ENCODE assay signal across 1 cellular context in the genomic region with DNA sequence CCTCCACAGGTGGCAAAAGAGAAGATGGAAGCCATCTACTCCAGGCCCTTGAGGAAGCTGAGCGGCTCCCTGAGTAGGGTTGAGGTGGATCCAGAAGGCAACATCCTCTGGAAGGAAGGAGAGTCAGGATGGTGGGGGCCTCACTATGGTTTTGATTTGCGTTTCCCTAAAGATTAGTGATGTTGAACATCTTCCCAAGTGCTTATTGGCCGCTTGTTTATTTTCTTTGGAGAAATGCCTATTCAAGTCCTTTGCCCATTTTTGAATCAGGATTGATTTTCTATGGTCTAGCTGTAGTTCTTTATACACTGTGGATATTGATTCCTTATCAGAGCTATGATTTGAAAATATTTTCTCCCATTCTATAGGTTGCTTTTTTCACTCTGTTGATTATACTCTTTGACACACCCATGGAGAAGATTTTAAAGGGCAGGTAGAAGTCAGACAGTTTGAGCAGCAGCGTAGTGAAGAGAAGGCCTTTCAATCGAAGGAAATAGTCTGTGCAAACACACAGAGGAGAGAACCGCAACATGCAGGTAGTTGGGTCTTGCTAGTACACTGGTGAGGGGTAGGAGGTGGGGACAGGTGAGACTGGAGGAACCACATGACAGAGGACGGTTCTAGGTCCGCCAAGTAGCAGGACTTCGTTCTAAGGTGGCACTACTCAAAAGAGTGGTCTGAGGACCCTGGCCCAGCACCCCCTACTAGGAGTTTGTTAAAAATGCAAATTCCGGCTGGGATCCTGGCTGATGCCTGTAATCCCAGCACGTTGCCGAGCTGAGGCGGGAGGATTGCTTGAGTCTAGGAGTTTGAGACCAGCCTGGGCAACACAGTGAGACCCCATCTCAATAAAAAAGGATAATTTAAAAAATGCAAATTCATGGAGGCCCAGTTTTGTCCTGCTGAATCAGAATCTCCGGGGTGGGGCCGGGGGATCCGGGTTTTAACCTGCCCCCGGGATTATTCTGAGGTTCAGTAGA.
TF ChIP-seq lines count a peak whose summit lies in the region.

No MANE protein-coding gene starts in this region.

TF ChIP-seq in K562, 482 proteins besides CTCF, POLR2A, EP300 and RAD21 (continued from another document and continues in another):
- TF ChIP-seq, protein P1, sequence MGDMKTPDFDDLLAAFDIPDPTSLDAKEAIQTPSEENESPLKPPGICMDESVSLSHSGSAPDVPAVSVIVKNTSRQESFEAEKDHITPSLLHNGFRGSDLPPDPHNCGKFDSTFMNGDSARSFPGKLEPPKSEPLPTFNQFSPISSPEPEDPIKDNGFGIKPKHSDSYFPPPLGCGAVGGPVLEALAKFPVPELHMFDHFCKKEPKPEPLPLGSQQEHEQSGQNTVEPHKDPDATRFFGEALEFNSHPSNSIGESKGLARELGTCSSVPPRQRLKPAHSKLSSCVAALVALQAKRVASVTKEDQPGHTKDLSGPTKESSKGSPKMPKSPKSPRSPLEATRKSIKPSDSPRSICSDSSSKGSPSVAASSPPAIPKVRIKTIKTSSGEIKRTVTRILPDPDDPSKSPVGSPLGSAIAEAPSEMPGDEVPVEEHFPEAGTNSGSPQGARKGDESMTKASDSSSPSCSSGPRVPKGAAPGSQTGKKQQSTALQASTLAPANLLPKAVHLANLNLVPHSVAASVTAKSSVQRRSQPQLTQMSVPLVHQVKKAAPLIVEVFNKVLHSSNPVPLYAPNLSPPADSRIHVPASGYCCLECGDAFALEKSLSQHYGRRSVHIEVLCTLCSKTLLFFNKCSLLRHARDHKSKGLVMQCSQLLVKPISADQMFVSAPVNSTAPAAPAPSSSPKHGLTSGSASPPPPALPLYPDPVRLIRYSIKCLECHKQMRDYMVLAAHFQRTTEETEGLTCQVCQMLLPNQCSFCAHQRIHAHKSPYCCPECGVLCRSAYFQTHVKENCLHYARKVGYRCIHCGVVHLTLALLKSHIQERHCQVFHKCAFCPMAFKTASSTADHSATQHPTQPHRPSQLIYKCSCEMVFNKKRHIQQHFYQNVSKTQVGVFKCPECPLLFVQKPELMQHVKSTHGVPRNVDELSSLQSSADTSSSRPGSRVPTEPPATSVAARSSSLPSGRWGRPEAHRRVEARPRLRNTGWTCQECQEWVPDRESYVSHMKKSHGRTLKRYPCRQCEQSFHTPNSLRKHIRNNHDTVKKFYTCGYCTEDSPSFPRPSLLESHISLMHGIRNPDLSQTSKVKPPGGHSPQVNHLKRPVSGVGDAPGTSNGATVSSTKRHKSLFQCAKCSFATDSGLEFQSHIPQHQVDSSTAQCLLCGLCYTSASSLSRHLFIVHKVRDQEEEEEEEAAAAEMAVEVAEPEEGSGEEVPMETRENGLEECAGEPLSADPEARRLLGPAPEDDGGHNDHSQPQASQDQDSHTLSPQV (IDR thresholded peaks at IDR 0.05), result 0 out of 2 replicates have a peak, but pooled peaks have one; percentile 26
- no peak for TF ChIP-seq KAT8 (IDR thresholded peaks at IDR 0.05; ENCODE audit: low read depth)
- TF ChIP-seq BRD9 (IDR thresholded peaks at IDR 0.05; ENCODE audit: low read depth, partially characterized antibody), result no peak
- no peak for TF ChIP-seq MTA1 (IDR thresholded peaks at IDR 0.05; ENCODE audit: borderline replicate concordance)
- peak; percentile 36; the same call in 1 of the 2 replicates for TF ChIP-seq ZNF766 (CRISPR knock-in tag; conservative IDR thresholded peaks at IDR 0.05)
- peak; percentile 37; the same call in 1 of the 2 replicates for TF ChIP-seq ZEB2 (IDR thresholded peaks at IDR 0.05)
- TF ChIP-seq RAD51 (IDR thresholded peaks at IDR 0.05; ENCODE audit: borderline replicate concordance, low read depth), result no peak
- TF ChIP-seq, protein P2, sequence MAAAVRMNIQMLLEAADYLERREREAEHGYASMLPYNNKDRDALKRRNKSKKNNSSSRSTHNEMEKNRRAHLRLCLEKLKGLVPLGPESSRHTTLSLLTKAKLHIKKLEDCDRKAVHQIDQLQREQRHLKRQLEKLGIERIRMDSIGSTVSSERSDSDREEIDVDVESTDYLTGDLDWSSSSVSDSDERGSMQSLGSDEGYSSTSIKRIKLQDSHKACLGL (CRISPR knock-in tag; IDR thresholded peaks at IDR 0.05; ENCODE audit: borderline replicate concordance, poor library complexity, severe bottlenecking), result no peak
- TF ChIP-seq ESRRA (IDR thresholded peaks at IDR 0.05; ENCODE audit: borderline replicate concordance, low read depth), result no peak
- no peak for TF ChIP-seq DACH1 (IDR thresholded peaks at IDR 0.05; ENCODE audit: partially characterized antibody)
- TF ChIP-seq, protein P3, sequence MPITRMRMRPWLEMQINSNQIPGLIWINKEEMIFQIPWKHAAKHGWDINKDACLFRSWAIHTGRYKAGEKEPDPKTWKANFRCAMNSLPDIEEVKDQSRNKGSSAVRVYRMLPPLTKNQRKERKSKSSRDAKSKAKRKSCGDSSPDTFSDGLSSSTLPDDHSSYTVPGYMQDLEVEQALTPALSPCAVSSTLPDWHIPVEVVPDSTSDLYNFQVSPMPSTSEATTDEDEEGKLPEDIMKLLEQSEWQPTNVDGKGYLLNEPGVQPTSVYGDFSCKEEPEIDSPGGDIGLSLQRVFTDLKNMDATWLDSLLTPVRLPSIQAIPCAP (CRISPR knock-in tag; IDR thresholded peaks at IDR 0.05; ENCODE audit: borderline replicate concordance), result no peak
- TF ChIP-seq BRD4 (IDR thresholded peaks at IDR 0.05), result no peak; the same call in 1 of the 2 replicates
- TF ChIP-seq, protein P4, sequence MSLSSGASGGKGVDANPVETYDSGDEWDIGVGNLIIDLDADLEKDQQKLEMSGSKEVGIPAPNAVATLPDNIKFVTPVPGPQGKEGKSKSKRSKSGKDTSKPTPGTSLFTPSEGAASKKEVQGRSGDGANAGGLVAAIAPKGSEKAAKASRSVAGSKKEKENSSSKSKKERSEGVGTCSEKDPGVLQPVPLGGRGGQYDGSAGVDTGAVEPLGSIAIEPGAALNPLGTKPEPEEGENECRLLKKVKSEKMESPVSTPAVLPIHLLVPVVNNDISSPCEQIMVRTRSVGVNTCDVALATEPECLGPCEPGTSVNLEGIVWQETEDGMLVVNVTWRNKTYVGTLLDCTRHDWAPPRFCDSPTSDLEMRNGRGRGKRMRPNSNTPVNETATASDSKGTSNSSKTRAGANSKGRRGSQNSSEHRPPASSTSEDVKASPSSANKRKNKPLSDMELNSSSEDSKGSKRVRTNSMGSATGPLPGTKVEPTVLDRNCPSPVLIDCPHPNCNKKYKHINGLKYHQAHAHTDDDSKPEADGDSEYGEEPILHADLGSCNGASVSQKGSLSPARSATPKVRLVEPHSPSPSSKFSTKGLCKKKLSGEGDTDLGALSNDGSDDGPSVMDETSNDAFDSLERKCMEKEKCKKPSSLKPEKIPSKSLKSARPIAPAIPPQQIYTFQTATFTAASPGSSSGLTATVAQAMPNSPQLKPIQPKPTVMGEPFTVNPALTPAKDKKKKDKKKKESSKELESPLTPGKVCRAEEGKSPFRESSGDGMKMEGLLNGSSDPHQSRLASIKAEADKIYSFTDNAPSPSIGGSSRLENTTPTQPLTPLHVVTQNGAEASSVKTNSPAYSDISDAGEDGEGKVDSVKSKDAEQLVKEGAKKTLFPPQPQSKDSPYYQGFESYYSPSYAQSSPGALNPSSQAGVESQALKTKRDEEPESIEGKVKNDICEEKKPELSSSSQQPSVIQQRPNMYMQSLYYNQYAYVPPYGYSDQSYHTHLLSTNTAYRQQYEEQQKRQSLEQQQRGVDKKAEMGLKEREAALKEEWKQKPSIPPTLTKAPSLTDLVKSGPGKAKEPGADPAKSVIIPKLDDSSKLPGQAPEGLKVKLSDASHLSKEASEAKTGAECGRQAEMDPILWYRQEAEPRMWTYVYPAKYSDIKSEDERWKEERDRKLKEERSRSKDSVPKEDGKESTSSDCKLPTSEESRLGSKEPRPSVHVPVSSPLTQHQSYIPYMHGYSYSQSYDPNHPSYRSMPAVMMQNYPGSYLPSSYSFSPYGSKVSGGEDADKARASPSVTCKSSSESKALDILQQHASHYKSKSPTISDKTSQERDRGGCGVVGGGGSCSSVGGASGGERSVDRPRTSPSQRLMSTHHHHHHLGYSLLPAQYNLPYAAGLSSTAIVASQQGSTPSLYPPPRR (CRISPR knock-in tag; IDR thresholded peaks at IDR 0.05; ENCODE audit: borderline replicate concordance), result no peak
- TF ChIP-seq, protein P5, sequence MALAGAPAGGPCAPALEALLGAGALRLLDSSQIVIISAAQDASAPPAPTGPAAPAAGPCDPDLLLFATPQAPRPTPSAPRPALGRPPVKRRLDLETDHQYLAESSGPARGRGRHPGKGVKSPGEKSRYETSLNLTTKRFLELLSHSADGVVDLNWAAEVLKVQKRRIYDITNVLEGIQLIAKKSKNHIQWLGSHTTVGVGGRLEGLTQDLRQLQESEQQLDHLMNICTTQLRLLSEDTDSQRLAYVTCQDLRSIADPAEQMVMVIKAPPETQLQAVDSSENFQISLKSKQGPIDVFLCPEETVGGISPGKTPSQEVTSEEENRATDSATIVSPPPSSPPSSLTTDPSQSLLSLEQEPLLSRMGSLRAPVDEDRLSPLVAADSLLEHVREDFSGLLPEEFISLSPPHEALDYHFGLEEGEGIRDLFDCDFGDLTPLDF (CRISPR knock-in tag; IDR thresholded peaks at IDR 0.05), result no peak
- TF ChIP-seq DPF2 (IDR thresholded peaks at IDR 0.05), result no peak; the same call in 1 of the 2 replicates
- TF ChIP-seq, protein P6, sequence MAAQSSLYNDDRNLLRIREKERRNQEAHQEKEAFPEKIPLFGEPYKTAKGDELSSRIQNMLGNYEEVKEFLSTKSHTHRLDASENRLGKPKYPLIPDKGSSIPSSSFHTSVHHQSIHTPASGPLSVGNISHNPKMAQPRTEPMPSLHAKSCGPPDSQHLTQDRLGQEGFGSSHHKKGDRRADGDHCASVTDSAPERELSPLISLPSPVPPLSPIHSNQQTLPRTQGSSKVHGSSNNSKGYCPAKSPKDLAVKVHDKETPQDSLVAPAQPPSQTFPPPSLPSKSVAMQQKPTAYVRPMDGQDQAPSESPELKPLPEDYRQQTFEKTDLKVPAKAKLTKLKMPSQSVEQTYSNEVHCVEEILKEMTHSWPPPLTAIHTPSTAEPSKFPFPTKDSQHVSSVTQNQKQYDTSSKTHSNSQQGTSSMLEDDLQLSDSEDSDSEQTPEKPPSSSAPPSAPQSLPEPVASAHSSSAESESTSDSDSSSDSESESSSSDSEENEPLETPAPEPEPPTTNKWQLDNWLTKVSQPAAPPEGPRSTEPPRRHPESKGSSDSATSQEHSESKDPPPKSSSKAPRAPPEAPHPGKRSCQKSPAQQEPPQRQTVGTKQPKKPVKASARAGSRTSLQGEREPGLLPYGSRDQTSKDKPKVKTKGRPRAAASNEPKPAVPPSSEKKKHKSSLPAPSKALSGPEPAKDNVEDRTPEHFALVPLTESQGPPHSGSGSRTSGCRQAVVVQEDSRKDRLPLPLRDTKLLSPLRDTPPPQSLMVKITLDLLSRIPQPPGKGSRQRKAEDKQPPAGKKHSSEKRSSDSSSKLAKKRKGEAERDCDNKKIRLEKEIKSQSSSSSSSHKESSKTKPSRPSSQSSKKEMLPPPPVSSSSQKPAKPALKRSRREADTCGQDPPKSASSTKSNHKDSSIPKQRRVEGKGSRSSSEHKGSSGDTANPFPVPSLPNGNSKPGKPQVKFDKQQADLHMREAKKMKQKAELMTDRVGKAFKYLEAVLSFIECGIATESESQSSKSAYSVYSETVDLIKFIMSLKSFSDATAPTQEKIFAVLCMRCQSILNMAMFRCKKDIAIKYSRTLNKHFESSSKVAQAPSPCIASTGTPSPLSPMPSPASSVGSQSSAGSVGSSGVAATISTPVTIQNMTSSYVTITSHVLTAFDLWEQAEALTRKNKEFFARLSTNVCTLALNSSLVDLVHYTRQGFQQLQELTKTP (IDR thresholded peaks at IDR 0.05; ENCODE audit: low read depth in 1 of 2, partially characterized antibody in 2 of 2), result peak in 1 of 2 experiments; percentile 73
- TF ChIP-seq, protein P7, sequence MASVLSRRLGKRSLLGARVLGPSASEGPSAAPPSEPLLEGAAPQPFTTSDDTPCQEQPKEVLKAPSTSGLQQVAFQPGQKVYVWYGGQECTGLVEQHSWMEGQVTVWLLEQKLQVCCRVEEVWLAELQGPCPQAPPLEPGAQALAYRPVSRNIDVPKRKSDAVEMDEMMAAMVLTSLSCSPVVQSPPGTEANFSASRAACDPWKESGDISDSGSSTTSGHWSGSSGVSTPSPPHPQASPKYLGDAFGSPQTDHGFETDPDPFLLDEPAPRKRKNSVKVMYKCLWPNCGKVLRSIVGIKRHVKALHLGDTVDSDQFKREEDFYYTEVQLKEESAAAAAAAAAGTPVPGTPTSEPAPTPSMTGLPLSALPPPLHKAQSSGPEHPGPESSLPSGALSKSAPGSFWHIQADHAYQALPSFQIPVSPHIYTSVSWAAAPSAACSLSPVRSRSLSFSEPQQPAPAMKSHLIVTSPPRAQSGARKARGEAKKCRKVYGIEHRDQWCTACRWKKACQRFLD (CRISPR knock-in tag; IDR thresholded peaks at IDR 0.05), result no peak
- no peak for TF ChIP-seq KLF16 (IDR thresholded peaks at IDR 0.05)
- TF ChIP-seq, protein P8, sequence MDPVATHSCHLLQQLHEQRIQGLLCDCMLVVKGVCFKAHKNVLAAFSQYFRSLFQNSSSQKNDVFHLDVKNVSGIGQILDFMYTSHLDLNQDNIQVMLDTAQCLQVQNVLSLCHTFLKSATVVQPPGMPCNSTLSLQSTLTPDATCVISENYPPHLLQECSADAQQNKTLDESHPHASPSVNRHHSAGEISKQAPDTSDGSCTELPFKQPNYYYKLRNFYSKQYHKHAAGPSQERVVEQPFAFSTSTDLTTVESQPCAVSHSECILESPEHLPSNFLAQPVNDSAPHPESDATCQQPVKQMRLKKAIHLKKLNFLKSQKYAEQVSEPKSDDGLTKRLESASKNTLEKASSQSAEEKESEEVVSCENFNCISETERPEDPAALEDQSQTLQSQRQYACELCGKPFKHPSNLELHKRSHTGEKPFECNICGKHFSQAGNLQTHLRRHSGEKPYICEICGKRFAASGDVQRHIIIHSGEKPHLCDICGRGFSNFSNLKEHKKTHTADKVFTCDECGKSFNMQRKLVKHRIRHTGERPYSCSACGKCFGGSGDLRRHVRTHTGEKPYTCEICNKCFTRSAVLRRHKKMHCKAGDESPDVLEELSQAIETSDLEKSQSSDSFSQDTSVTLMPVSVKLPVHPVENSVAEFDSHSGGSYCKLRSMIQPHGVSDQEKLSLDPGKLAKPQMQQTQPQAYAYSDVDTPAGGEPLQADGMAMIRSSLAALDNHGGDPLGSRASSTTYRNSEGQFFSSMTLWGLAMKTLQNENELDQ (CRISPR knock-in tag; IDR thresholded peaks at IDR 0.05; ENCODE audit: borderline replicate concordance), result no peak
- TF ChIP-seq ZNF232 (CRISPR knock-in tag; IDR thresholded peaks at IDR 0.05), result no peak
- TF ChIP-seq CHD4 (IDR thresholded peaks at IDR 0.05; ENCODE audit: insufficient read depth, insufficient replicate concordance, low read depth, low read length, poor library complexity, severe bottlenecking), result no peak
- TF ChIP-seq SMAD2 (IDR thresholded peaks at IDR 0.05; ENCODE audit: low read depth, low read length), result no peak
- 0 out of 2 replicates have a peak, but pooled peaks have one; percentile 64 for TF ChIP-seq HDGF (IDR thresholded peaks at IDR 0.05)
- TF ChIP-seq, protein P9, sequence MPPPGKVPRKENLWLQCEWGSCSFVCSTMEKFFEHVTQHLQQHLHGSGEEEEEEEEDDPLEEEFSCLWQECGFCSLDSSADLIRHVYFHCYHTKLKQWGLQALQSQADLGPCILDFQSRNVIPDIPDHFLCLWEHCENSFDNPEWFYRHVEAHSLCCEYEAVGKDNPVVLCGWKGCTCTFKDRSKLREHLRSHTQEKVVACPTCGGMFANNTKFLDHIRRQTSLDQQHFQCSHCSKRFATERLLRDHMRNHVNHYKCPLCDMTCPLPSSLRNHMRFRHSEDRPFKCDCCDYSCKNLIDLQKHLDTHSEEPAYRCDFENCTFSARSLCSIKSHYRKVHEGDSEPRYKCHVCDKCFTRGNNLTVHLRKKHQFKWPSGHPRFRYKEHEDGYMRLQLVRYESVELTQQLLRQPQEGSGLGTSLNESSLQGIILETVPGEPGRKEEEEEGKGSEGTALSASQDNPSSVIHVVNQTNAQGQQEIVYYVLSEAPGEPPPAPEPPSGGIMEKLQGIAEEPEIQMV (tag; conservative IDR thresholded peaks at IDR 0.05; ENCODE audit: low read depth), result 0 out of 2 replicates have a peak, but pooled peaks have one; percentile 10
- TF ChIP-seq BRF1 (IDR thresholded peaks at IDR 0.05; ENCODE audit: borderline replicate concordance, extremely low read depth, insufficient read length), result no peak
- TF ChIP-seq NR2C1 (IDR thresholded peaks at IDR 0.05), result no peak
- TF ChIP-seq NR2C1 (tag; IDR thresholded peaks at IDR 0.05), result no peak
- TF ChIP-seq TAF1 (IDR thresholded peaks at IDR 0.05; ENCODE audit: control insufficient read depth, extremely low read depth, insufficient read depth, low read length, severe bottlenecking), result peak; percentile 18
